ENCODE assay signal across 21 cellular contexts in genomic region chr6:25499851-25500250, GRCh38.
DNase-seq lines count a peak whose midpoint lies in the region; ATAC-seq, FAIRE-seq and TF ChIP-seq lines count a peak whose summit lies in the region.
"Had no signal": no experiment of that assay in that cellular context is flagged by ENCODE, and none has a peak within 500 bp of the region (broad histone marks: within the 10 kb centered on the region; RNA-seq: fewer than 3 reads in every experiment).

No MANE protein-coding gene starts in this region.

- no peaks in the 10 kb centered on the region for H3K9me3 Mint-ChIP-seq in MCF 10A (ENCODE audit: unreplicated experiment)
- H3K9me3 Mint-ChIP-seq in astrocyte (ENCODE audit: unreplicated experiment): no peaks in the 10 kb centered on the region
- H3K9me3 Mint-ChIP-seq: natural killer cell had no signal

- H3K9ac ChIP-seq in astrocyte (ENCODE audit: low read length): no peak overlapping the region

- no peaks in the 10 kb centered on the region for H4K20me1 ChIP-seq in astrocyte (ENCODE audit: insufficient read depth, low read length)

- no TSS peak for BruUV-seq in MCF 10A (replicated peaks; lab: Mats Ljungman, UMichigan)

- H3K4me2 ChIP-seq in astrocyte (ENCODE audit: low read length): no peak overlapping the region
- H3K4me2 ChIP-seq: A549 had no signal

- H3K79me2 ChIP-seq in astrocyte (ENCODE audit: insufficient read depth, low read length): no peaks in the 10 kb centered on the region

- intact Hi-C loops in MCF 10A (cut with micrococcal nuclease): no loop called here

- no peak overlapping the region for H2AFZ ChIP-seq in astrocyte (ENCODE audit: low read depth, low read length)

- POLR2A ChIA-PET in MCF 10A (lab: Yijun Ruan, JAX): interaction anchor here (0.5 kb wide), 1 partner anchor 22 kb away, joined by 3 read pairs; no protein-coding TSS in a partner anchor

- no peak overlapping the region for H3K27ac ChIP-seq in astrocyte (ENCODE audit: low read depth, low read length)
- H3K27ac ChIP-seq: A549, SJSA1 had no signal

- H3K4me3 ChIP-seq in astrocyte (ENCODE audit: insufficient read depth, low read depth, low read length): no peak overlapping the region
- H3K4me3 ChIP-seq: A549, SJSA1 had no signal

- CTCF ChIA-PET in MCF 10A (lab: Yijun Ruan, JAX): interaction anchor here (0.7 to 1.3 kb wide), 2 partner anchors 10 to 221 kb away, joined by 3 to 7 read pairs; no protein-coding TSS in a partner anchor

- H3K4me1 ChIP-seq in astrocyte (ENCODE audit: insufficient read depth, low read length): no peaks in the 10 kb centered on the region
- H3K4me1 ChIP-seq: A549, SJSA1 had no signal

- H3K4me3 Mint-ChIP-seq in MCF 10A (ENCODE audit: unreplicated experiment) (no peak overlapping the region), astrocyte (ENCODE audit: unreplicated experiment) (no peak overlapping the region), T-helper 17 cell (no peak overlapping the region)
- H3K4me3 Mint-ChIP-seq: natural killer cell had no signal

- no peak for ATAC-seq in T-helper 17 cell
- ATAC-seq: A549, left colon, natural killer cell, sciatic nerve had no signal

- H3K36me3 ChIP-seq in astrocyte (ENCODE audit: insufficient read depth, low read length): no peaks in the 10 kb centered on the region

- no peaks in the 10 kb centered on the region for H3K27me3 ChIP-seq in astrocyte (ENCODE audit: insufficient read depth, low read length)
- H3K27me3 ChIP-seq: SJSA1 had no signal

- DNase-seq in T47D (ENCODE audit: low read depth in 1 of 2, low spot score in 1 of 2) (peak; percentile 33 to 75), MCF 10A (ENCODE audit: unreplicated experiment) (no peak), astrocyte (ENCODE audit: low read depth) (peak; percentile 58), left kidney (ENCODE audit: low read depth, low spot score) (peak; percentile 25), NCI-H1694 (lab: John Stamatoyannopoulos, UW) (no peak), mucosa of gallbladder (ENCODE audit: low spot score) (no peak), T-helper 17 cell (no peak), NK-92 (lab: John Stamatoyannopoulos, UW; ENCODE audit: unreplicated experiment) (no peak)
- DNase-seq: central memory CD4-positive, alpha-beta T cell; COR-L47; head of caudate nucleus; Kasumi-1; left colon; natural killer cell; NCI-H1694 treated with DMSO at 0.1 percent for 48 hours; NK-92 treated with Interleukin-12 subunit alpha and Interleukin-12 subunit beta, amount 100 ng/mL, for 24 hours; stimulated activated naive CD4-positive, alpha-beta T cell treated with Interleukin-2 at 50 U/mL for 16 hours had no signal

- peaks cover 9% of the 10 kb centered on the region for H3K36me3 Mint-ChIP-seq in MCF 10A (ENCODE audit: insufficient read depth, unreplicated experiment)
- H3K36me3 Mint-ChIP-seq in astrocyte (ENCODE audit: low read depth, unreplicated experiment): no peaks in the 10 kb centered on the region
- H3K36me3 Mint-ChIP-seq in T-helper 17 cell (ENCODE audit: low read depth): peaks cover 4% of the 10 kb centered on the region
- H3K36me3 Mint-ChIP-seq: natural killer cell had no signal

- H3K9me3 ChIP-seq in astrocyte (ENCODE audit: insufficient read depth, low read depth, low read length) (no peaks in the 10 kb centered on the region), T-helper 17 cell (ENCODE audit: control insufficient read depth, low read length, poor library complexity, severe bottlenecking) (no peaks in the 10 kb centered on the region)
- H3K9me3 ChIP-seq: A549, SJSA1 had no signal

- H3K4me1 Mint-ChIP-seq in MCF 10A (ENCODE audit: insufficient read depth, unreplicated experiment): no peaks in the 10 kb centered on the region
- peaks cover 15% of the 10 kb centered on the region for H3K4me1 Mint-ChIP-seq in astrocyte (ENCODE audit: low read depth, unreplicated experiment)
- H3K4me1 Mint-ChIP-seq in T-helper 17 cell: no peaks in the 10 kb centered on the region
- H3K4me1 Mint-ChIP-seq: natural killer cell had no signal

- in situ Hi-C loops in T47D (cut with HindIII; ENCODE audit: low pct_unique_long_range_greater_than_20kb, low sequenced_read_pairs): no loop called here

- H3K27me3 Mint-ChIP-seq in MCF 10A (ENCODE audit: insufficient read depth, unreplicated experiment): no peaks in the 10 kb centered on the region
- no peaks in the 10 kb centered on the region for H3K27me3 Mint-ChIP-seq in astrocyte (ENCODE audit: low read depth, unreplicated experiment)
- H3K27me3 Mint-ChIP-seq in T-helper 17 cell: no peaks in the 10 kb centered on the region

- H3K27ac Mint-ChIP-seq in MCF 10A (ENCODE audit: low read depth, unreplicated experiment) (no peak overlapping the region), astrocyte (ENCODE audit: unreplicated experiment) (peak overlapping the region; percentile 28), T-helper 17 cell (no peak overlapping the region)
- H3K27ac Mint-ChIP-seq: natural killer cell had no signal

- no peak for TF ChIP-seq CTCF in MCF 10A (IDR thresholded peaks at IDR 0.05; ENCODE audit: unreplicated experiment)
- TF ChIP-seq CTCF in astrocyte (IDR thresholded peaks at IDR 0.05; ENCODE audit: insufficient read depth, low read depth, low read length): no peak

- FAIRE-seq in astrocyte (lab: Jason Lieb, UNC): no peak
- FAIRE-seq: A549, H1 had no signal

Comparison
In these comparisons a context has a peak if more than half of its experiments do, and no peak if none do; other contexts are left out.
1. DNase-seq: peak in T47D (2 of 2), astrocyte (single experiment) and left kidney (single experiment); none in MCF 10A (single experiment), NCI-H1694 (single experiment), mucosa of gallbladder (single experiment), T-helper 17 cell (0 of 3) and NK-92 (single experiment).